In genomic region chr4:186999676-187000075, GRCh38 we compare ENCODE assay signal across 24 cellular contexts.
"Had no signal": no experiment of that assay in that cellular context is flagged by ENCODE, and none has a peak within 500 bp of the region (broad histone marks: within the 10 kb centered on the region; RNA-seq: fewer than 3 reads in every experiment).

No MANE protein-coding gene starts in this region.

- H3K36me3 Mint-ChIP-seq: immature natural killer cell, memory B cell, mesothelial cell of epicardium, naive B cell had no signal

- DNase-seq: colonic mucosa; dermis blood vessel endothelial cell; esophagus squamous epithelium; glutamatergic neuron; immature natural killer cell; left cardiac atrium; left ventricle myocardium inferior; lower lobe of right lung; naive B cell; occipital lobe; pancreas; right cardiac atrium; stimulated activated CD4-positive, alpha-beta T cell treated with anti-CD3 and anti-CD28 coated beads, Interleukin-2, amount 100 ng/mL, for 48 hours; stimulated activated naive CD8-positive, alpha-beta T cell treated with anti-CD3 and anti-CD28 coated beads, Interleukin-15, Interleukin-2, amounts not matched to agents 100 U/mL and 50 U/mL, for 24 hours; thyroid gland; uterus had no signal

- ATAC-seq: gastroesophageal sphincter; left cardiac atrium; lower lobe of right lung; pancreas; right cardiac atrium; stimulated activated naive CD8-positive, alpha-beta T cell treated with anti-CD3 and anti-CD28 coated beads, Interleukin-15, Interleukin-2, amounts not matched to agents 100 U/mL and 50 U/mL, for 24 hours had no signal

- H3K4me2 ChIP-seq: smooth muscle cell had no signal

- H3K36me3 ChIP-seq: colonic mucosa, esophagus squamous epithelium, gastroesophageal sphincter, left ventricle myocardium inferior, lower lobe of right lung, pancreas, suprapubic skin, thyroid gland, uterus had no signal

- H3K4me1 ChIP-seq: colonic mucosa, esophagus squamous epithelium, gastroesophageal sphincter, left ventricle myocardium inferior, lower lobe of right lung, pancreas, suprapubic skin, thyroid gland, uterus had no signal

- H3K27ac Mint-ChIP-seq: immature natural killer cell, memory B cell, naive B cell, progenitor cell of endocrine pancreas, type B pancreatic cell had no signal

- H3K27me3 Mint-ChIP-seq: memory B cell, naive B cell, progenitor cell of endocrine pancreas, type B pancreatic cell had no signal

- H3K27ac ChIP-seq: colonic mucosa, esophagus squamous epithelium, gastroesophageal sphincter, left ventricle myocardium inferior, lower lobe of right lung, pancreas, suprapubic skin, thyroid gland, uterus had no signal

- H3K4me3 Mint-ChIP-seq: immature natural killer cell, memory B cell, mesothelial cell of epicardium, naive B cell, nephron, type B pancreatic cell had no signal

- H3K9me3 ChIP-seq: colonic mucosa, esophagus squamous epithelium, gastroesophageal sphincter, lower lobe of right lung, pancreas, suprapubic skin, thyroid gland, uterus had no signal

- H3K4me1 Mint-ChIP-seq: immature natural killer cell, memory B cell, naive B cell had no signal

- H3K27me3 ChIP-seq: colonic mucosa, esophagus squamous epithelium, gastroesophageal sphincter, pancreas, suprapubic skin, thyroid gland, uterus had no signal

- H3K4me3 ChIP-seq: colonic mucosa, esophagus squamous epithelium, gastroesophageal sphincter, left ventricle myocardium inferior, lower lobe of right lung, pancreas, smooth muscle cell, suprapubic skin, thyroid gland, uterus had no signal
